In genomic region chr1:23727362-23727811, GRCh38 we compare ENCODE assay signal across 9 cellular contexts. TPM values are rescaled to one million over a fixed set of nuclear protein-coding genes. Genes with fewer than 3 reads are reported as not detected.
DNase-seq lines count a peak whose midpoint lies in the region; ATAC-seq and TF ChIP-seq lines count a peak whose summit lies in the region.
"Had no signal": no experiment of that assay in that cellular context is flagged by ENCODE, and none has a peak within 500 bp of the region (broad histone marks: within the 10 kb centered on the region; RNA-seq: fewer than 3 reads in every experiment).

No MANE protein-coding gene starts in this region.

- H3K4me3 Mint-ChIP-seq in memory B cell, result peak overlapping the region; percentile 14
- H3K4me3 Mint-ChIP-seq in osteocyte (ENCODE audit: unreplicated experiment), result no peak overlapping the region
- no peak overlapping the region for H3K4me3 Mint-ChIP-seq in HFFc6

- intact Hi-C loops in ascending aorta (cut with DNase I), result no loop called here

- no peaks in the 10 kb centered on the region for H3K4me1 ChIP-seq in ascending aorta

- H3K27ac ChIP-seq in ascending aorta, result no peak overlapping the region

- H3K27me3 ChIP-seq in ascending aorta, result no peaks in the 10 kb centered on the region

- DNase-seq in AG09309 (ENCODE audit: low read depth), result peak; percentile 70
- peak; percentile 52 for DNase-seq in H4 (ENCODE audit: low spot score)
- peak; percentile 16 to 74 for DNase-seq in ascending aorta (ENCODE audit: low spot score in 2 of 2)
- no peak for DNase-seq in memory B cell (ENCODE audit: low spot score in 2 of 2)
- no peak for DNase-seq in osteocyte (ENCODE audit: extremely low spot score, unreplicated experiment)
- no peak for DNase-seq in HFFc6
- DNase-seq: PC-3 had no signal

- no peaks in the 10 kb centered on the region for H3K9me3 Mint-ChIP-seq in memory B cell
- H3K9me3 Mint-ChIP-seq in osteocyte (ENCODE audit: unreplicated experiment), result no peaks in the 10 kb centered on the region
- H3K9me3 Mint-ChIP-seq in HFFc6, result no peaks in the 10 kb centered on the region

- TF ChIP-seq CTCF in AG09309 (IDR thresholded peaks at IDR 0.05; ENCODE audit: control insufficient read depth, insufficient read depth, low read depth, low read length, missing control alignments), result no peak
- TF ChIP-seq CTCF in ascending aorta (IDR thresholded peaks at IDR 0.05), result no peak
- no peak for TF ChIP-seq CTCF in osteocyte (IDR thresholded peaks at IDR 0.05)
- TF ChIP-seq CTCF in HFFc6 (IDR thresholded peaks at IDR 0.05), result no peak

- H3K9me3 ChIP-seq in ascending aorta, result no peaks in the 10 kb centered on the region

- H3K36me3 ChIP-seq in ascending aorta, result no peaks in the 10 kb centered on the region

- H3K27me3 Mint-ChIP-seq in memory B cell (no peaks in the 10 kb centered on the region), osteocyte (ENCODE audit: unreplicated experiment) (no peaks in the 10 kb centered on the region), HFFc6 (ENCODE audit: insufficient read depth) (no peaks in the 10 kb centered on the region)

- H3K4me3 ChIP-seq in AG09309 (ENCODE audit: control insufficient read depth, low read depth, low read length) (no peak overlapping the region), ascending aorta (no peak overlapping the region)

- ATAC-seq in memory B cell (ENCODE audit: low read depth) (no peak), GM19395 (IDR thresholded peaks at IDR 0.05; ENCODE audit: unreplicated experiment) (no peak), GM21360 (IDR thresholded peaks at IDR 0.05; ENCODE audit: unreplicated experiment) (no peak)
- ATAC-seq: PC-3 had no signal

- H3K27ac Mint-ChIP-seq in memory B cell (peak overlapping the region; percentile 94), osteocyte (ENCODE audit: unreplicated experiment) (no peak overlapping the region), HFFc6 (no peak overlapping the region)

- no peaks in the 10 kb centered on the region for H3K36me3 Mint-ChIP-seq in memory B cell
- H3K36me3 Mint-ChIP-seq in osteocyte (ENCODE audit: unreplicated experiment), result no peaks in the 10 kb centered on the region
- H3K36me3 Mint-ChIP-seq in HFFc6 (ENCODE audit: low read depth), result peaks cover 6% of the 10 kb centered on the region

- H3K4me1 Mint-ChIP-seq in memory B cell (peaks cover 40% of the 10 kb centered on the region), osteocyte (ENCODE audit: unreplicated experiment) (peaks cover 5% of the 10 kb centered on the region), HFFc6 (ENCODE audit: low read depth) (peaks cover 24% of the 10 kb centered on the region)

RNA-seq across cellular contexts. Expression of gene ELOA, which starts 15.9 kb away (rescaled TPM):
- total RNA-seq in H4 (2014; rRNA removed; shearing (Covaris generic)), result 38.3 and 48.1 TPM in 2 replicates
- total RNA-seq in ascending aorta (22.6 TPM), osteocyte (41.4 and 47.0 TPM in 2 replicates)
- 10 to 100 TPM; 55.5 to 72.6 (median 59.9) TPM for total RNA-seq in HFFc6 (2021; fragmentation: NEBNext Ultra II Directional; extraction: Animal tissue kit (Norgen Biotek cat#: 25700))

RNA-seq across cellular contexts. Expression of gene RPL11, which starts 35.8 kb away (rescaled TPM):
- total RNA-seq in H4 (2014; rRNA removed; shearing (Covaris generic)), result 1,241 and 1,313 TPM in 2 replicates
- total RNA-seq in ascending aorta (462 TPM), osteocyte (823 and 843 TPM in 2 replicates)
- total RNA-seq in HFFc6 (2021; fragmentation: NEBNext Ultra II Directional; extraction: Animal tissue kit (Norgen Biotek cat#: 25700)), result 1,000 to 10,000 TPM in 3 of 6 experiments, 100 to 1,000 TPM in 3; 866 to 1,109 (median 1,001) TPM

RNA-seq across cellular contexts. Expression of gene PITHD1, which starts 50.8 kb away (rescaled TPM):
- 46.5 and 51.4 TPM in 2 replicates for total RNA-seq in H4 (2014; rRNA removed; shearing (Covaris generic))
- total RNA-seq in ascending aorta (60.1 TPM), osteocyte (42.4 and 44.3 TPM in 2 replicates)
- 10 to 100 TPM; 41.8 to 45.7 (median 44.8) TPM for total RNA-seq in HFFc6 (2021; fragmentation: NEBNext Ultra II Directional; extraction: Animal tissue kit (Norgen Biotek cat#: 25700))

Comparison
In these comparisons a context has a peak if more than half of its experiments do, and no peak if none do; other contexts are left out.
1. DNase-seq: peak in AG09309 (single experiment), H4 (single experiment) and ascending aorta (2 of 2); none in memory B cell (0 of 2), osteocyte (single experiment) and HFFc6 (single experiment).